In genomic region chr1:115114308-115114707, GRCh38 we compare ENCODE assay signal across 13 cellular contexts. TPM values are rescaled to one million over a fixed set of nuclear protein-coding genes. Genes with fewer than 3 reads are reported as not detected.
DNase-seq lines count a peak whose midpoint lies in the region; ATAC-seq and TF ChIP-seq lines count a peak whose summit lies in the region.
"Had no signal": no experiment of that assay in that cellular context is flagged by ENCODE, and none has a peak within 500 bp of the region (broad histone marks: within the 10 kb centered on the region; RNA-seq: fewer than 3 reads in every experiment).

No MANE protein-coding gene starts in this region.

- no peaks in the 10 kb centered on the region for H3K9me3 ChIP-seq in CD4-positive, alpha-beta memory T cell (ENCODE audit: control insufficient read depth in 1 of 2, low read length in 2 of 2)
- H3K9me3 ChIP-seq in effector memory CD4-positive, alpha-beta T cell (ENCODE audit: control insufficient read depth, low read length): no peaks in the 10 kb centered on the region
- H3K9me3 ChIP-seq: esophagus squamous epithelium had no signal

- POLR2A ChIA-PET in CD4-positive, alpha-beta memory T cell (lab: Charles Lee; ENCODE audit: partially characterized antibody): interaction anchor here (3.9 kb wide), 1 partner anchor 15 kb away, joined by 13 read pairs; no protein-coding TSS in a partner anchor

- H3K4me1 ChIP-seq in CD4-positive, alpha-beta memory T cell (ENCODE audit: insufficient read depth, low read length): peaks cover 12% of the 10 kb centered on the region
- no peaks in the 10 kb centered on the region for H3K4me1 ChIP-seq in effector memory CD4-positive, alpha-beta T cell (ENCODE audit: control insufficient read depth, insufficient read depth, low read length, poor library complexity, severe bottlenecking)

- peaks cover 2 to 17% (median 10%) of the 10 kb centered on the region in 4 donors for H3K4me1 Mint-ChIP-seq in CD4-positive, alpha-beta memory T cell
- H3K4me1 Mint-ChIP-seq in natural killer cell: no peaks in the 10 kb centered on the region
- H3K4me1 Mint-ChIP-seq: naive B cell had no signal

- H3K27me3 Mint-ChIP-seq in CD4-positive, alpha-beta memory T cell: peaks cover 0 to 1% of the 10 kb centered on the region in 2 donors
- H3K27me3 Mint-ChIP-seq in natural killer cell (ENCODE audit: low read depth in 2 of 2): peaks cover 6 to 12% of the 10 kb centered on the region in 2 donors

- no peak for ATAC-seq in natural killer cell
- ATAC-seq in sciatic nerve: no peak
- ATAC-seq: Right ventricle myocardium inferior had no signal

- no peak for DNase-seq in CD4-positive, alpha-beta memory T cell
- peak; percentile 15 for DNase-seq in GM12865 (ENCODE audit: low read depth)
- DNase-seq in SHP77 treated with DMSO at 0.1 percent for 48 hours (lab: John Stamatoyannopoulos, UW): peak; percentile 26
- DNase-seq in kidney glomerular epithelial cell (lab: John Stamatoyannopoulos, UW): peak; percentile 15
- DNase-seq in A172 (ENCODE audit: low spot score): no peak
- no peak for DNase-seq in natural killer cell
- no peak for DNase-seq in sciatic nerve (ENCODE audit: low spot score)
- DNase-seq in effector memory CD4-positive, alpha-beta T cell: no peak
- DNase-seq: activated T-cell treated with anti-CD3 and anti-CD28 coated beads, Interleukin-2, amount 50 U/mL, for 1 hour; esophagus squamous epithelium; naive B cell had no signal

- TF ChIP-seq CTCF in GM12865 (IDR thresholded peaks at IDR 0.05; ENCODE audit: insufficient read depth, low read depth, low read length, missing control alignments) (no peak), natural killer cell (IDR thresholded peaks at IDR 0.05) (no peak)

- H3K27me3 ChIP-seq in CD4-positive, alpha-beta memory T cell (ENCODE audit: insufficient read depth, low read length): no peaks in the 10 kb centered on the region
- H3K27me3 ChIP-seq in effector memory CD4-positive, alpha-beta T cell (replicated peaks; ENCODE audit: control insufficient read depth, insufficient read depth, low read length, poor library complexity, severe bottlenecking): no peaks in the 10 kb centered on the region
- H3K27me3 ChIP-seq: BLaER1, esophagus squamous epithelium had no signal

- H3K36me3 Mint-ChIP-seq in CD4-positive, alpha-beta memory T cell: peaks cover 0 to 2% of the 10 kb centered on the region in 2 donors
- H3K36me3 Mint-ChIP-seq in natural killer cell: no peaks in the 10 kb centered on the region
- H3K36me3 Mint-ChIP-seq: naive B cell had no signal

- H3K27ac Mint-ChIP-seq in CD4-positive, alpha-beta memory T cell: peak overlapping the region in 4 of 7 donors; percentile 27 to 42 (median 38)
- no peak overlapping the region for H3K27ac Mint-ChIP-seq in natural killer cell

- no peak overlapping the region for H3K4me3 ChIP-seq in CD4-positive, alpha-beta memory T cell (ENCODE audit: low read length in 2 of 2)
- H3K4me3 ChIP-seq in GM12865 (ENCODE audit: low read depth, low read length): no peak overlapping the region
- H3K4me3 ChIP-seq in effector memory CD4-positive, alpha-beta T cell (ENCODE audit: insufficient read depth, low read depth, low read length, poor library complexity, severe bottlenecking): no peak overlapping the region
- H3K4me3 ChIP-seq: BLaER1, esophagus squamous epithelium had no signal

- no peak overlapping the region for H3K27ac ChIP-seq in CD4-positive, alpha-beta memory T cell (ENCODE audit: low read depth, low read length)
- no peak overlapping the region for H3K27ac ChIP-seq in effector memory CD4-positive, alpha-beta T cell (ENCODE audit: insufficient read depth, low read length, poor library complexity, severe bottlenecking)
- H3K27ac ChIP-seq: BLaER1, esophagus squamous epithelium had no signal

- peaks cover 0 to 11% (median 3%) of the 10 kb centered on the region in 8 donors for H3K9me3 Mint-ChIP-seq in CD4-positive, alpha-beta memory T cell
- H3K9me3 Mint-ChIP-seq in natural killer cell: no peaks in the 10 kb centered on the region

- intact Hi-C loops in CD4-positive, alpha-beta memory T cell (cut with micrococcal nuclease): loop anchor here (10.0 kb wide), 1 partner anchor 770 kb away; no protein-coding TSS in a partner anchor
- intact Hi-C loops in natural killer cell (cut with micrococcal nuclease): no loop called here
- intact Hi-C loops in sciatic nerve (cut with DNase I): loop anchor here (10.0 kb wide), 1 partner anchor 140 kb away; no protein-coding TSS in a partner anchor

- CTCF ChIA-PET in CD4-positive, alpha-beta memory T cell (lab: Charles Lee; ENCODE audit: partially characterized antibody): interaction anchor here (0.8 to 7.2 kb wide), 8 partner anchors 10 to 480 kb away, joined by 3 to 176 read pairs (median 14); no protein-coding TSS in a partner anchor

- no peak overlapping the region for H3K4me3 Mint-ChIP-seq in CD4-positive, alpha-beta memory T cell
- H3K4me3 Mint-ChIP-seq in natural killer cell: no peak overlapping the region
- H3K4me3 Mint-ChIP-seq: naive B cell had no signal

- H3K36me3 ChIP-seq in CD4-positive, alpha-beta memory T cell (ENCODE audit: insufficient read depth, low read length): no peaks in the 10 kb centered on the region
- H3K36me3 ChIP-seq in effector memory CD4-positive, alpha-beta T cell (ENCODE audit: control insufficient read depth, insufficient read depth, low read length): no peaks in the 10 kb centered on the region
- H3K36me3 ChIP-seq: BLaER1, esophagus squamous epithelium had no signal

RNA-seq across cellular contexts. Expression of gene TSPAN2, which starts 25.0 kb away (rescaled TPM):
- total RNA-seq in CD4-positive, alpha-beta memory T cell: 1 to 10 TPM; 1.3 to 3.5 TPM
- polyA plus RNA-seq in CD4-positive, alpha-beta memory T cell: 10 to 100 TPM; 20.8 to 21.8 TPM
- 2.0 and 3.2 TPM in 2 replicates for total RNA-seq in A172 (2014; rRNA removed; shearing (Covaris generic))
- total RNA-seq in natural killer cell: 10 to 100 TPM; 17.1 to 41.4 (median 28.6) TPM
- 2.9 TPM for total RNA-seq in sciatic nerve

Comparison
In these comparisons a context has a peak if more than half of its experiments do, and no peak if none do; other contexts are left out.
1. DNase-seq: peak in GM12865 (single experiment), SHP77 treated with DMSO at 0.1 percent for 48 hours (single experiment) and kidney glomerular epithelial cell (single experiment); none in CD4-positive, alpha-beta memory T cell (0 of 5), A172 (single experiment), natural killer cell (single experiment), sciatic nerve (single experiment) and effector memory CD4-positive, alpha-beta T cell (0 of 3).
2. H3K27ac Mint-ChIP-seq: peak in CD4-positive, alpha-beta memory T cell (4 of 7); none in natural killer cell (0 of 2).